11 cellular contexts compared by ENCODE assay signal in genomic region chr3:47847256-47847655, GRCh38.
"Had no signal": no experiment of that assay in that cellular context is flagged by ENCODE, and none has a peak within 500 bp of the region (broad histone marks: within the 10 kb centered on the region; RNA-seq: fewer than 3 reads in every experiment).

No MANE protein-coding gene starts in this region.

- H3K27me3 ChIP-seq: ascending aorta, heart right ventricle, vagina had no signal

- H3K9me3 ChIP-seq: ascending aorta, heart right ventricle, vagina had no signal

- H3K27ac Mint-ChIP-seq: activated CD4-positive, alpha-beta memory T cell treated with anti-CD3 and anti-CD28 coated beads for 36 hours; activated naive CD8-positive, alpha-beta T cell treated with anti-CD3 and anti-CD28 coated beads, Interleukin-2, amount 10 ng/mL, durations not matched to agents 7 days and 5 days had no signal

- H3K4me1 Mint-ChIP-seq: activated naive CD8-positive, alpha-beta T cell treated with anti-CD3 and anti-CD28 coated beads, Interleukin-2, amount 10 ng/mL, durations not matched to agents 7 days and 5 days had no signal

- H3K4me3 Mint-ChIP-seq: activated CD4-positive, alpha-beta memory T cell treated with anti-CD3 and anti-CD28 coated beads for 36 hours; activated naive CD8-positive, alpha-beta T cell treated with anti-CD3 and anti-CD28 coated beads, Interleukin-2, amount 10 ng/mL, durations not matched to agents 7 days and 5 days had no signal

- H3K9me3 Mint-ChIP-seq: activated CD4-positive, alpha-beta memory T cell treated with anti-CD3 and anti-CD28 coated beads for 36 hours; activated naive CD8-positive, alpha-beta T cell treated with anti-CD3 and anti-CD28 coated beads, Interleukin-2, amount 10 ng/mL, durations not matched to agents 7 days and 5 days had no signal

- H3K4me1 ChIP-seq: ascending aorta, parathyroid adenoma, vagina had no signal

- H3K27ac ChIP-seq: ascending aorta, parathyroid adenoma, skin epidermis, vagina had no signal

- DNase-seq: activated CD4-positive, alpha-beta memory T cell treated with anti-CD3 and anti-CD28 coated beads for 36 hours; activated gamma-delta T cell treated with Interleukin-2 at 50 U/mL for 16 hours; activated naive CD8-positive, alpha-beta T cell treated with anti-CD3 and anti-CD28 coated beads, Interleukin-2, amount 10 ng/mL, durations not matched to agents 7 days and 5 days; activated T-cell treated with anti-CD3 and anti-CD28 coated beads, Interleukin-2, amount 50 U/mL, for 48 hours; heart right ventricle had no signal

- H2AFZ ChIP-seq: parathyroid adenoma had no signal

- H3K27me3 Mint-ChIP-seq: activated CD4-positive, alpha-beta memory T cell treated with anti-CD3 and anti-CD28 coated beads for 36 hours; activated naive CD8-positive, alpha-beta T cell treated with anti-CD3 and anti-CD28 coated beads, Interleukin-2, amount 10 ng/mL, durations not matched to agents 7 days and 5 days had no signal

- H3K9ac ChIP-seq: parathyroid adenoma had no signal

- H3K4me3 ChIP-seq: ascending aorta, heart right ventricle, skin epidermis, vagina had no signal

- H3K79me2 ChIP-seq: parathyroid adenoma had no signal

- FAIRE-seq: colon, frontal cortex had no signal
